Comparison of ENCODE assay signal across 10 cellular contexts in the genomic region with DNA sequence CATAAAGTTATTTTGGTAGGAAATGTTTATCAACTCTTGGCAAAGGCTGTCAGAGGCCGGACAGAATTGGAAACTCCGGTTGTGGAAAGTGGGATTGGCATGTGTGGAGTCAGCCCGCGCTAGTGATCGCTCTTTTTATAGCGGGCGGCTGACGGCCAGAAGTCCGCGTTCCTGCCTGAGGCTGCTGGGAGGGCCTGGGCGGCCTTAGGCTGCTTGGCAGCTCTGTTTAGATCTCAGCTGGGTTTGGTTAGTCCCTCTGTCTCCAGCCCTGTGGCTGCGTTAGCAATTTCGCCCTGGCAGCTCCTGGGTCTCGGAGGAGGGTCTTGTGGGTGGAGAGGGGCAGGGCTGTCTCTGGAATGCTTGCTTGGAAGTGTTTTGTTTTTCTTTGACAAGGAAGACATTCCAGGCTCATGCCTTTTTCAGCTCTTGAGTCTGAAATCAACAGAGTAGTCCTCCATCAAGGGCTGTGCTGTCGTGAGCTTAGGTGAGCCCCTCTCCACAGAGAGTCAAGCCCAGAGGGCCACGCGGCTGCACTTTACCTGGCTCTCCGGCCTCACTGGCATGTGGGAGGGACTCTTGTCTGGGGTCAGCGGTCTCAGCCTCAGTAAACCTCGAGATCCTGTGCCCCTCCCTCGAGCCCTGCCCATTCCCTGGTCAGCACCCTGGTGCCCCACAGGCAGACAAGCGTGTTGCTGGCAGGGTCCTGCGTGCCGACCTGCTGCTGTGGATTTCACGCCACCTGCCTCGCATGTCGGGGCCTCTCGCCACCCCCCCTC. TPM values are rescaled to one million over a fixed set of nuclear protein-coding genes. Genes with fewer than 3 reads are reported as not detected.
DNase-seq lines count a peak whose midpoint lies in the region; ATAC-seq, FAIRE-seq and TF ChIP-seq lines count a peak whose summit lies in the region.
"Had no signal": no experiment of that assay in that cellular context is flagged by ENCODE, and none has a peak within 500 bp of the region (broad histone marks: within the 10 kb centered on the region; RNA-seq: fewer than 3 reads in every experiment).

No MANE protein-coding gene starts in this region.

- H4K20me1 ChIP-seq in K562 (replicated peaks; ENCODE audit: control insufficient read depth, insufficient read depth, low read length), result peaks cover 5% of the 10 kb centered on the region
- H4K20me1 ChIP-seq in OCI-LY7 (ENCODE audit: insufficient read depth, low read length), result no peaks in the 10 kb centered on the region

- H3K79me2 ChIP-seq in K562 (ENCODE audit: control insufficient read depth, insufficient read depth, low read length), result peaks cover 71% of the 10 kb centered on the region
- H3K79me2 ChIP-seq in OCI-LY7 (ENCODE audit: insufficient read depth, low read depth, low read length), result no peaks in the 10 kb centered on the region; the same call in 1 of the 2 replicates

- H3K27ac ChIP-seq in K562 (ENCODE audit: extremely low read depth, low read depth, low read length) (no peak overlapping the region; the same call in 2 of the 3 replicates), right cardiac atrium (ENCODE audit: low read length) (peak overlapping the region; percentile 96), OCI-LY7 (ENCODE audit: low read depth, low read length, poor library complexity, severe bottlenecking) (no peak overlapping the region)

- H3K4me1 ChIP-seq in K562 (replicated peaks in 1 of 2; ENCODE audit: control insufficient read depth in 2 of 2, insufficient read depth in 2 of 2, low read length in 2 of 2), result peaks cover 0 to 54% of the 10 kb centered on the region in 2 experiments; a peak in 3 of 5 replicates
- peaks cover 26% of the 10 kb centered on the region for H3K4me1 ChIP-seq in right cardiac atrium (ENCODE audit: control insufficient read depth, insufficient read depth, low read length)
- peaks cover 16% of the 10 kb centered on the region for H3K4me1 ChIP-seq in OCI-LY7 (ENCODE audit: insufficient read depth, low read length, poor library complexity, severe bottlenecking)

- FAIRE-seq in K562 (lab: Jason Lieb, UNC), result no peak
- FAIRE-seq: D721Med, islet of Langerhans had no signal

- H3K9me3 ChIP-seq in K562 (replicated peaks; ENCODE audit: control insufficient read depth, insufficient read depth, low read depth, low read length), result no peaks in the 10 kb centered on the region
- no peaks in the 10 kb centered on the region for H3K9me3 ChIP-seq in right cardiac atrium (ENCODE audit: control insufficient read depth, low read length)
- no peaks in the 10 kb centered on the region for H3K9me3 ChIP-seq in OCI-LY7 (ENCODE audit: low read length)

- H3K27ac Mint-ChIP-seq in progenitor cell of endocrine pancreas, result peak overlapping the region; percentile 78

- peaks cover 8% of the 10 kb centered on the region for H3K9me1 ChIP-seq in K562 (ENCODE audit: control insufficient read depth, insufficient read depth, low read length)

- 95% methylated on average over 28 of the region's 28 CpGs for WGBS in K562 (ENCODE audit: insufficient coverage, low coverage, missing lambda C conversion rate)
- 22% methylated on average over 28 of the region's 28 CpGs for WGBS in right cardiac atrium

- in situ Hi-C loops in K562 (cut with MboI), result no loop called here

- TF ChIP-seq CTCF in K562 (IDR thresholded peaks at IDR 0.05 in 2 of 3, conservative IDR thresholded peaks at IDR 0.05 in 1 of 3; ENCODE audit: insufficient read depth in 2 of 3, low read depth in 1 of 3, low read length in 3 of 3), result no peak
- no peak for TF ChIP-seq CTCF in progenitor cell of endocrine pancreas (IDR thresholded peaks at IDR 0.05; ENCODE audit: unreplicated experiment)
- no peak for TF ChIP-seq CTCF in OCI-LY7 (conservative IDR thresholded peaks at IDR 0.05; ENCODE audit: low read length)

- peaks cover 11% of the 10 kb centered on the region for H3K36me3 Mint-ChIP-seq in progenitor cell of endocrine pancreas (ENCODE audit: insufficient read depth)

- no peak for TF ChIP-seq POLR2A in K562 (conservative IDR thresholded peaks at IDR 0.05)

- peak; percentile 21 for DNase-seq in Ammon's horn (ENCODE audit: low spot score)
- no peak for DNase-seq in K562 (ENCODE audit: extremely low read depth in 1 of 4, low spot score in 3 of 4)
- DNase-seq in right cardiac atrium, result peak; percentile 90 to 96 (median 95)
- no peak for DNase-seq in progenitor cell of endocrine pancreas (ENCODE audit: low spot score, unreplicated experiment)
- no peak for DNase-seq in OCI-LY7 (ENCODE audit: low spot score)
- DNase-seq in T-helper 1 cell, result no peak
- DNase-seq in NCI-H1092 (lab: John Stamatoyannopoulos, UW), result no peak
- no peak for DNase-seq in SIG-M5 (lab: John Stamatoyannopoulos, UW)

- CTCF ChIA-PET in K562 (lab: Yijun Ruan, JAX; ENCODE audit: low intra/inter-chr PET ratio), result no interaction called here
- CTCF ChIA-PET in OCI-LY7 (lab: Charles Lee; ENCODE audit: unreplicated experiment), result no interaction called here

- intact Hi-C loops in K562 (cut with micrococcal nuclease) (no loop called here), right cardiac atrium (cut with DNase I) (no loop called here), OCI-LY7 (cut with micrococcal nuclease; ENCODE audit: unreplicated experiment) (no loop called here)

- no peak overlapping the region for H3K4me3 Mint-ChIP-seq in progenitor cell of endocrine pancreas (ENCODE audit: low read depth)

- no peak for TF ChIP-seq EP300 in K562 (IDR thresholded peaks at IDR 0.05; ENCODE audit: low read length)

- peaks cover 3% of the 10 kb centered on the region for H3K4me1 Mint-ChIP-seq in progenitor cell of endocrine pancreas (ENCODE audit: low read depth)

- H3K27me3 ChIP-seq in K562 (ENCODE audit: control insufficient read depth in 2 of 2, insufficient read depth in 2 of 2, low read length in 2 of 2) (no peaks in the 10 kb centered on the region), right cardiac atrium (ENCODE audit: control insufficient read depth, insufficient read depth) (no peaks in the 10 kb centered on the region)

- no TSS peak for BruUV-seq in K562 (replicated peaks; lab: Mats Ljungman, UMichigan)
- BruUV-seq in OCI-LY7 (replicated peaks; lab: Mats Ljungman, UMichigan), result no TSS peak

- no peaks in the 10 kb centered on the region for H3K9me3 Mint-ChIP-seq in progenitor cell of endocrine pancreas (ENCODE audit: low read depth)

- POLR2A ChIA-PET in K562 (lab: Yijun Ruan, JAX) (interaction anchor here (0.6 to 2.5 kb wide), 5 partner anchors 9 to 44 kb away, joined by 3 to 8 read pairs (median 5); no protein-coding TSS in a partner anchor), OCI-LY7 (lab: Charles Lee) (interaction anchor here (0.7 kb wide), 1 partner anchor 103 kb away, joined by 3 read pairs; no protein-coding TSS in a partner anchor)

- ATAC-seq in K562 (no peak), right cardiac atrium (peak; percentile 91 to 92)

- H3K27me3 Mint-ChIP-seq in progenitor cell of endocrine pancreas, result no peaks in the 10 kb centered on the region

- H3K4me3 ChIP-seq in K562 (no peak overlapping the region), right cardiac atrium (ENCODE audit: low read length) (no peak overlapping the region), OCI-LY7 (ENCODE audit: low read depth, low read length, poor library complexity, severe bottlenecking) (no peak overlapping the region)

- TF ChIP-seq RAD21 in K562 (CRISPR knock-in tag; conservative IDR thresholded peaks at IDR 0.05 in 1 of 2, IDR thresholded peaks at IDR 0.05 in 1 of 2), result no peak

- no peaks in the 10 kb centered on the region for H3K9me2 ChIP-seq in OCI-LY7 (ENCODE audit: insufficient read depth, low read length)

- H3K36me3 ChIP-seq in K562 (ENCODE audit: control insufficient read depth, insufficient read depth, low read length), result peaks cover 92% of the 10 kb centered on the region
- peaks cover 81% of the 10 kb centered on the region for H3K36me3 ChIP-seq in OCI-LY7 (ENCODE audit: insufficient read depth, low read length)

- H3K4me2 ChIP-seq in K562 (ENCODE audit: insufficient read depth, low read length) (no peak overlapping the region), OCI-LY7 (ENCODE audit: low read length) (no peak overlapping the region)

- H2AFZ ChIP-seq in K562 (ENCODE audit: low read depth, low read length), result no peak overlapping the region
- H2AFZ ChIP-seq in OCI-LY7 (ENCODE audit: low read length), result no peak overlapping the region

- H3K9ac ChIP-seq in K562 (ENCODE audit: insufficient read depth in 1 of 2, low read depth in 2 of 2, low read length in 2 of 2), result peak overlapping the region in 1 of 2 experiments; percentile 58; a peak in 1 of 4 replicates

RNA-seq across cellular contexts. Expression of gene DOT1L, which starts 22.5 kb away (rescaled TPM):
- 129 and 244 TPM in 2 replicates for total RNA-seq in K562 (2011; cell fraction: chromatin; rRNA removed; ENCODE audit: low replicate concordance)
- total RNA-seq in K562 (2011; cell fraction: nucleolus; rRNA removed), result 98.9 and 104 TPM in 2 replicates
- total RNA-seq in K562 (2011; cell fraction: nucleoplasm; rRNA removed), result 68.3 and 74.5 TPM in 2 replicates
- total RNA-seq in K562 (2014; rRNA removed) (12.7 and 18.7 TPM in 2 replicates), K562 (2014; rRNA removed; fragmentation: Illumina TruSeq; extraction: Trizol) (10.0 and 10.5 TPM in 2 replicates), K562 (2015; rRNA removed; fragmentation: Illumina TruSeq; extraction: Trizol) (7.0 and 8.4 TPM in 2 replicates), K562 (2021) (66.2 and 66.5 TPM in 2 replicates), right cardiac atrium (10 to 100 TPM; 12.3 to 17.1 (median 13.4) TPM), progenitor cell of endocrine pancreas (102 and 106 TPM in 2 replicates), OCI-LY7 (2022) (86.0 and 88.3 TPM in 2 replicates)
- polyA plus RNA-seq in K562 (2011; rRNA removed) (5.7 and 8.6 TPM in 2 replicates), K562 (2014; fragmentation: Illumina TruSeq; extraction: Trizol) (15.1 and 16.2 TPM in 2 replicates), K562 (2014; fragmentation: Nextera tagmentation; extraction: Ambion mirVana) (under 1 TPM; 0.32 to 0.51 TPM), K562 (2014; rRNA removed) (21.2 and 24.8 TPM in 2 replicates), right cardiac atrium (6.0 TPM)
- 4.8 and 11.5 TPM in 2 replicates for polyA plus RNA-seq in K562 (2011; cell fraction: cytosol; rRNA removed)
- polyA plus RNA-seq in K562 (2011; cell fraction: nucleus; rRNA removed), result 35.2 and 71.1 TPM in 2 replicates
- polyA plus RNA-seq in K562 (2012), result 25.0 and 27.8 TPM in 2 replicates
- 14.5 and 24.1 TPM in 2 replicates for polyA minus RNA-seq in K562 (2011; rRNA and poly(A)+ RNA removed)
- 23.7 and 36.0 TPM in 2 replicates for polyA minus RNA-seq in K562 (2011; cell fraction: cytosol; rRNA and poly(A)+ RNA removed)
- 17.9 and 27.9 TPM in 2 replicates for polyA minus RNA-seq in K562 (2011; cell fraction: nucleus; rRNA and poly(A)+ RNA removed)
- total RNA-seq in OCI-LY7 (2014; rRNA removed; shearing (Covaris generic)), result 19.5 and 27.7 TPM in 2 replicates

RNA-seq across cellular contexts. Expression of gene AP3D1, which starts 34.9 kb away (rescaled TPM):
- 129 and 304 TPM in 2 replicates for total RNA-seq in K562 (2011; cell fraction: chromatin; rRNA removed; ENCODE audit: low replicate concordance)
- 133 and 146 TPM in 2 replicates for total RNA-seq in K562 (2011; cell fraction: nucleolus; rRNA removed)
- 118 and 124 TPM in 2 replicates for total RNA-seq in K562 (2011; cell fraction: nucleoplasm; rRNA removed)
- 52.0 and 68.7 TPM in 2 replicates for total RNA-seq in K562 (2014; rRNA removed)
- 23.3 and 28.0 TPM in 2 replicates for total RNA-seq in K562 (2014; rRNA removed; fragmentation: Illumina TruSeq; extraction: Trizol)
- total RNA-seq in K562 (2015; rRNA removed; fragmentation: Illumina TruSeq; extraction: Trizol), result 35.9 and 36.9 TPM in 2 replicates
- 72.3 and 86.1 TPM in 2 replicates for total RNA-seq in K562 (2021)
- 34.9 and 55.0 TPM in 2 replicates for polyA plus RNA-seq in K562 (2011; rRNA removed)
- polyA plus RNA-seq in K562 (2011; cell fraction: cytosol; rRNA removed), result 49.2 and 58.1 TPM in 2 replicates
- polyA plus RNA-seq in K562 (2011; cell fraction: nucleus; rRNA removed), result 226 and 232 TPM in 2 replicates
- 95.5 and 117 TPM in 2 replicates for polyA plus RNA-seq in K562 (2012)
- 82.1 and 90.4 TPM in 2 replicates for polyA plus RNA-seq in K562 (2014; fragmentation: Illumina TruSeq; extraction: Trizol)
- polyA plus RNA-seq in K562 (2014; fragmentation: Nextera tagmentation; extraction: Ambion mirVana), result 1 to 10 TPM; 1.2 to 1.6 TPM
- 47.5 and 48.7 TPM in 2 replicates for polyA plus RNA-seq in K562 (2014; rRNA removed)
- 42.6 and 42.8 TPM in 2 replicates for polyA minus RNA-seq in K562 (2011; rRNA and poly(A)+ RNA removed)
- polyA minus RNA-seq in K562 (2011; cell fraction: cytosol; rRNA and poly(A)+ RNA removed), result 69.3 and 76.0 TPM in 2 replicates
- polyA minus RNA-seq in K562 (2011; cell fraction: nucleus; rRNA and poly(A)+ RNA removed), result 40.8 and 59.9 TPM in 2 replicates
- total RNA-seq in right cardiac atrium, result 100 to 1,000 TPM in 2 of 4 donors, 10 to 100 TPM in 2; 82.7 to 145 (median 92.9) TPM
- polyA plus RNA-seq in right cardiac atrium, result 87.3 TPM
- total RNA-seq in progenitor cell of endocrine pancreas, result 123 and 131 TPM in 2 replicates
- total RNA-seq in OCI-LY7 (2014; rRNA removed; shearing (Covaris generic)), result 56.6 and 80.0 TPM in 2 replicates
- 95.0 and 99.8 TPM in 2 replicates for total RNA-seq in OCI-LY7 (2022)

RNA-seq across cellular contexts. Expression of gene PLEKHJ1, which starts 49.9 kb away (rescaled TPM):
- 32.2 and 114 TPM in 2 replicates for total RNA-seq in K562 (2011; cell fraction: chromatin; rRNA removed; ENCODE audit: low replicate concordance)
- total RNA-seq in K562 (2011; cell fraction: nucleolus; rRNA removed), result 171 and 174 TPM in 2 replicates
- 85.7 and 89.1 TPM in 2 replicates for total RNA-seq in K562 (2011; cell fraction: nucleoplasm; rRNA removed)
- total RNA-seq in K562 (2014; rRNA removed), result 176 and 229 TPM in 2 replicates
- 55.6 and 55.7 TPM in 2 replicates for total RNA-seq in K562 (2014; rRNA removed; fragmentation: Illumina TruSeq; extraction: Trizol)
- total RNA-seq in K562 (2015; rRNA removed; fragmentation: Illumina TruSeq; extraction: Trizol), result 63.9 and 65.6 TPM in 2 replicates
- 127 and 140 TPM in 2 replicates for total RNA-seq in K562 (2021)
- 65.9 and 80.2 TPM in 2 replicates for polyA plus RNA-seq in K562 (2011; rRNA removed)
- 131 and 202 TPM in 2 replicates for polyA plus RNA-seq in K562 (2011; cell fraction: cytosol; rRNA removed)
- polyA plus RNA-seq in K562 (2011; cell fraction: nucleus; rRNA removed), result 161 and 204 TPM in 2 replicates
- polyA plus RNA-seq in K562 (2012), result 127 and 153 TPM in 2 replicates
- 45.9 and 72.0 TPM in 2 replicates for polyA plus RNA-seq in K562 (2014; fragmentation: Illumina TruSeq; extraction: Trizol)
- polyA plus RNA-seq in K562 (2014; fragmentation: Nextera tagmentation; extraction: Ambion mirVana), result 1 to 10 TPM; 1.5 to 6.8 TPM
- 188 and 193 TPM in 2 replicates for polyA plus RNA-seq in K562 (2014; rRNA removed)
- polyA minus RNA-seq in K562 (2011; rRNA and poly(A)+ RNA removed), result 12.0 and 14.7 TPM in 2 replicates
- polyA minus RNA-seq in K562 (2011; cell fraction: cytosol; rRNA and poly(A)+ RNA removed), result 24.0 and 24.1 TPM in 2 replicates
- polyA minus RNA-seq in K562 (2011; cell fraction: nucleus; rRNA and poly(A)+ RNA removed), result 31.9 and 32.4 TPM in 2 replicates
- total RNA-seq in right cardiac atrium, result 10 to 100 TPM; 39.9 to 51.8 (median 45.8) TPM
- 65.2 TPM for polyA plus RNA-seq in right cardiac atrium
- 116 and 119 TPM in 2 replicates for total RNA-seq in progenitor cell of endocrine pancreas
- total RNA-seq in OCI-LY7 (2014; rRNA removed; shearing (Covaris generic)), result 205 and 221 TPM in 2 replicates
- 122 and 129 TPM in 2 replicates for total RNA-seq in OCI-LY7 (2022)

RNA-seq across cellular contexts. Expression of gene SF3A2, which starts 50.4 kb away (rescaled TPM):
- total RNA-seq in K562 (2011; cell fraction: chromatin; rRNA removed; ENCODE audit: low replicate concordance), result 112 and 366 TPM in 2 replicates
- total RNA-seq in K562 (2011; cell fraction: nucleolus; rRNA removed), result 303 and 373 TPM in 2 replicates
- total RNA-seq in K562 (2011; cell fraction: nucleoplasm; rRNA removed), result 182 TPM in 2 replicates
- total RNA-seq in K562 (2014; rRNA removed), result 50.3 and 111 TPM in 2 replicates
- total RNA-seq in K562 (2014; rRNA removed; fragmentation: Illumina TruSeq; extraction: Trizol), result 4.5 and 5.8 TPM in 2 replicates
- 22.8 and 30.6 TPM in 2 replicates for total RNA-seq in K562 (2015; rRNA removed; fragmentation: Illumina TruSeq; extraction: Trizol)
- total RNA-seq in K562 (2021), result 181 and 194 TPM in 2 replicates
- polyA plus RNA-seq in K562 (2011; rRNA removed), result 7.9 and 21.0 TPM in 2 replicates
- 11.3 and 12.6 TPM in 2 replicates for polyA plus RNA-seq in K562 (2011; cell fraction: cytosol; rRNA removed)
- 164 and 237 TPM in 2 replicates for polyA plus RNA-seq in K562 (2011; cell fraction: nucleus; rRNA removed)
- 142 and 173 TPM in 2 replicates for polyA plus RNA-seq in K562 (2012)
- 44.6 and 119 TPM in 2 replicates for polyA plus RNA-seq in K562 (2014; fragmentation: Illumina TruSeq; extraction: Trizol)
- polyA plus RNA-seq in K562 (2014; fragmentation: Nextera tagmentation; extraction: Ambion mirVana), result under 1 TPM; 0.17 to 0.35 TPM
- polyA plus RNA-seq in K562 (2014; rRNA removed), result 45.9 and 46.7 TPM in 2 replicates
- 8.5 and 10.2 TPM in 2 replicates for polyA minus RNA-seq in K562 (2011; rRNA and poly(A)+ RNA removed)
- 49.6 and 76.1 TPM in 2 replicates for polyA minus RNA-seq in K562 (2011; cell fraction: cytosol; rRNA and poly(A)+ RNA removed)
- polyA minus RNA-seq in K562 (2011; cell fraction: nucleus; rRNA and poly(A)+ RNA removed), result 127 and 137 TPM in 2 replicates
- 10 to 100 TPM; 30.0 to 34.9 (median 33.1) TPM for total RNA-seq in right cardiac atrium
- polyA plus RNA-seq in right cardiac atrium, result 26.4 TPM
- total RNA-seq in progenitor cell of endocrine pancreas, result 152 and 156 TPM in 2 replicates
- 104 and 124 TPM in 2 replicates for total RNA-seq in OCI-LY7 (2014; rRNA removed; shearing (Covaris generic))
- total RNA-seq in OCI-LY7 (2022), result 206 and 207 TPM in 2 replicates

Comparison
In these comparisons a context has a peak if more than half of its experiments do, and no peak if none do; other contexts are left out.
1. DNase-seq: peak in Ammon's horn (single experiment) and right cardiac atrium (3 of 3); none in K562 (0 of 4), progenitor cell of endocrine pancreas (single experiment), OCI-LY7 (single experiment), T-helper 1 cell (0 of 5), NCI-H1092 (single experiment) and SIG-M5 (single experiment).